Comparison of ENCODE assay signal across 8 cellular contexts in the genomic region with DNA sequence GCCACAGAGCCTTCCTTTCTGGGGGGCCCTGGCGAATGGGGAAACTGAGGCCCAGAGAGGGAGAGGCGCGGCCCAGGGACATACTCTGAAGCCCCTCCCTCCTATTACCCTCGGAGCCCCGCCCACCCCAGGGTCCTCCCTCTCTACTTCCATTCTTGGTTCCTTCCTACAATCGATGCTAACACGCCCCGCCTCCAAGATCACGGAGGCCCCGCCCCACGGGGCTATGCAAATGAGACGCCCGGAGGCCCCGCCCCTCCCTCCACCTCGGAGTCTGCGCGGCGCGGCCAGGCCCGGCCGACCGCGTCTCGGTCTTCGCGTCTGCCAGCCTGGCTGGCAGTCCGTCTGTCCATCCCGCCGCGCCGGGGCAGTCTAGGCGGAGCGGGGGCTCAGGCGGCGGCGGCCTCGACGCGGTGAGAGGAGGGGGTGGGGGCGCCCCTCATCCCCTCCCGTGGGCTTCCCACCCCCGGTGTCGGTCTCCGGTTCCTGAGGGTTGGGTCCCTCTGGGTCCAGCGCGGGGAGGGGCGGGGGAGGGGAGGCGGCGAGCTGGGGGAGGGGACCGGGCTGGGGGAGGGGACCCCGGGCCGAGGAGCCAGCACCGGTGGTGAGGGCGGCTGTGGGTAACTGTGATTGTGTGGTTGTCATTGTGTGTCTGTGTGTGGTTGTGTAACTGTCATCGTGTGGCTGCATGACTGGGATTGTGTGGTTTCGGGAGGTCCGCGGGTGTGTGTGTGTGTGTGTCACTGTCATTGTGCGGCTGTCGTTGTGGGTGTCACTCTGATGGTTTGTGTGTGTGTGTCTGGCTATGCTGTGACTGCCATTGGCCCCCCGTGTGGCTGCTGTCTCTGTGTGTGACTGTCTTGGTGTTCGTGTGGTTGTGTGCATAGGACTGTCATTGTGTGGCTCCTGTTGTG. TPM values are rescaled to one million over a fixed set of nuclear protein-coding genes. Genes with fewer than 3 reads are reported as not detected.
DNase-seq lines count a peak whose midpoint lies in the region; ATAC-seq and TF ChIP-seq lines count a peak whose summit lies in the region.

A gene with protein sequence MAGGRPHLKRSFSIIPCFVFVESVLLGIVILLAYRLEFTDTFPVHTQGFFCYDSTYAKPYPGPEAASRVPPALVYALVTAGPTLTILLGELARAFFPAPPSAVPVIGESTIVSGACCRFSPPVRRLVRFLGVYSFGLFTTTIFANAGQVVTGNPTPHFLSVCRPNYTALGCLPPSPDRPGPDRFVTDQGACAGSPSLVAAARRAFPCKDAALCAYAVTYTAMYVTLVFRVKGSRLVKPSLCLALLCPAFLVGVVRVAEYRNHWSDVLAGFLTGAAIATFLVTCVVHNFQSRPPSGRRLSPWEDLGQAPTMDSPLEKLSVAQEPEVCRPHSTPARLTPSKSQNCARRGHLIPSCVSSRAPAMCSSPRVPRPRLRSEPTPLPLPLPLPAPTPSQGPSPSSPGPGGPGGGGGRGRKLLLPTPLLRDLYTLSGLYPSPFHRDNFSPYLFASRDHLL (plus strand): TSS at position 273 of the 914 bp plus-strand sequence. CDS start 2,242 bp downstream, outside the sequence.

- intact Hi-C loops in Right ventricle myocardium inferior (cut with DNase I) (no loop called here), ovary (cut with DNase I) (no loop called here), testis (cut with DNase I; ENCODE audit: low total_unique reads) (no loop called here)

- no peaks in the 10 kb centered on the region for H3K27me3 ChIP-seq in ovary
- H3K27me3 ChIP-seq in testis = no peaks in the 10 kb centered on the region

- H3K36me3 ChIP-seq in ovary (no peaks in the 10 kb centered on the region), testis (ENCODE audit: low read depth, missing control alignments) (no peaks in the 10 kb centered on the region)

- H3K4me3 ChIP-seq in GM12865 (ENCODE audit: low read depth, low read length) (no peak within 1 kb of the TSS; the same call in 1 of the 2 replicates), ovary (peak within 1 kb of the TSS; percentile 84), testis (peak within 1 kb of the TSS; percentile 79 to 80)

- peak; percentile 96 for ATAC-seq in Right ventricle myocardium inferior

- TF ChIP-seq CTCF in GM12865 (IDR thresholded peaks at IDR 0.05; ENCODE audit: insufficient read depth, low read depth, low read length, missing control alignments) (no peak), ovary (IDR thresholded peaks at IDR 0.05) (no peak), testis (IDR thresholded peaks at IDR 0.05) (no peak)

- DNase-seq in GM12865 (ENCODE audit: low read depth) (peak; percentile 87), NCI-H1092 (lab: John Stamatoyannopoulos, UW) (peak; percentile 84), SW480 (ENCODE audit: low spot score) (peak; percentile 79), Right ventricle myocardium inferior (ENCODE audit: missing footprints) (peak; percentile 99), ovary (peak; percentile 96 to 98 (median 97)), testis (peak; percentile 95)
- peak; percentile 65 for DNase-seq in activated naive CD8-positive, alpha-beta T cell treated with anti-CD3 and anti-CD28 coated beads, Interleukin-2, amount 50 U/mL, for 16 hours (ENCODE audit: low read depth, low spot score)
- no peak for DNase-seq in NK-92 treated with Interleukin-12 subunit alpha and Interleukin-12 subunit beta, amount 100 ng/mL, for 24 hours (lab: John Stamatoyannopoulos, UW)

- TF ChIP-seq POLR2A in ovary (IDR thresholded peaks at IDR 0.05) = peak; percentile 65
- TF ChIP-seq POLR2A in testis (IDR thresholded peaks at IDR 0.05) = no peak

- TF ChIP-seq EP300 in ovary (IDR thresholded peaks at IDR 0.05) = no peak

- H3K9me3 ChIP-seq in ovary (no peaks in the 10 kb centered on the region), testis (no peaks in the 10 kb centered on the region)

- 1 to 4% (median 2%) methylated on average over 37 to 62 of the region's 62 CpGs for WGBS in ovary, 3 donors
- 5 to 9% methylated on average over 24 to 38 of the region's 62 CpGs for WGBS in testis, 2 donors

- H3K4me1 ChIP-seq in ovary (ENCODE audit: insufficient read depth) (peaks cover 9% of the 10 kb centered on the region), testis (peaks cover 7% of the 10 kb centered on the region)

- H3K27ac ChIP-seq in ovary (peak within 1 kb of the TSS; percentile 51 to 70), testis (peak within 1 kb of the TSS; percentile 59 to 72)

RNA-seq across cellular contexts. Expression of the gene that starts here (rescaled TPM):
- total RNA-seq in Right ventricle myocardium inferior = 17.7 TPM
- total RNA-seq in ovary = 10 to 100 TPM; 12.3 to 42.5 (median 31.5) TPM
- polyA plus RNA-seq in ovary = 10 to 100 TPM; 11.6 to 23.2 TPM
- total RNA-seq in testis = 10 to 100 TPM; 27.1 to 28.9 TPM
- 20.3 TPM for polyA plus RNA-seq in testis (ENCODE audit: insufficient read depth, low read depth, low replicate concordance)
